ENCODE assay signal across 7 cellular contexts in the genomic region with DNA sequence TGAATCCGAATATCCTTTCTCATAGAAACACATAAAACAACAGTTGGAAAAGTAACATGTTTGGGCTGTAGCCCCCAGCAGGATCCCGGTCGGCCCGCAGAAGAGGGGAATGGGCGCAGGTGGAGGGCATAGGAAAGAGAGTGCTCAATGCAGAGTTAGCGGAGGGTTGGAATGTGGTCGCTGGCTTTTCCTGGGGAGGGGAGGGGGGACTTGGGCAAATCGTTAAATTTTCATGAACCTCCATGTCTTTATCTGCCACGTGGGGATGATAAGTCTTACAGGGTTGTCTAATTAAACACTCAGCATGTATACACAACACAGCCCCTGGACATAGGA. TPM values are rescaled to one million over a fixed set of nuclear protein-coding genes. Genes with fewer than 3 reads are reported as not detected.
DNase-seq lines count a peak whose midpoint lies in the region; ATAC-seq and TF ChIP-seq lines count a peak whose summit lies in the region.

No MANE protein-coding gene starts in this region.

- H3K27me3 Mint-ChIP-seq in activated CD8-positive, alpha-beta T cell treated with anti-CD3 and anti-CD28 coated beads, Interleukin-2, amount 10 ng/mL, durations not matched to agents 7 days and 5 days (ENCODE audit: low read depth): peaks cover 9% of the 10 kb centered on the region

- TF ChIP-seq POLR2A in stomach (IDR thresholded peaks at IDR 0.05): no peak

- peaks cover 29% of the 10 kb centered on the region for H3K4me1 Mint-ChIP-seq in activated CD8-positive, alpha-beta T cell treated with anti-CD3 and anti-CD28 coated beads, Interleukin-2, amount 10 ng/mL, durations not matched to agents 7 days and 5 days (ENCODE audit: low read depth)

- DNase-seq in activated CD8-positive, alpha-beta T cell treated with anti-CD3 and anti-CD28 coated beads, Interleukin-2, amount 10 ng/mL, durations not matched to agents 7 days and 5 days: no peak
- DNase-seq in stomach (no peak), NCI-H2107 (lab: John Stamatoyannopoulos, UW) (no peak), NCI-H345 (lab: John Stamatoyannopoulos, UW) (no peak), cerebellar cortex (ENCODE audit: low spot score) (no peak)

- H3K4me1 ChIP-seq in iPS-15b (ENCODE audit: control insufficient read depth, insufficient read depth, low read length) (no peaks in the 10 kb centered on the region), stomach (peaks cover 4 to 31% (median 14%) of the 10 kb centered on the region in 4 donors)

- H3K36me3 ChIP-seq in iPS-15b (ENCODE audit: control insufficient read depth, insufficient read depth, low read length) (no peaks in the 10 kb centered on the region), stomach (no peaks in the 10 kb centered on the region)

- 6 to 15% (median 7%) methylated on average over 9 of the region's 9 CpGs for WGBS in stomach, 5 donors

- no peak for TF ChIP-seq EP300 in stomach (IDR thresholded peaks at IDR 0.05)

- H3K4me3 Mint-ChIP-seq in activated CD8-positive, alpha-beta T cell treated with anti-CD3 and anti-CD28 coated beads, Interleukin-2, amount 10 ng/mL, durations not matched to agents 7 days and 5 days: peak overlapping the region; percentile 85

- H3K9ac ChIP-seq in iPS-15b (ENCODE audit: low read depth, low read length): no peak overlapping the region

- peak overlapping the region; percentile 87 for H3K27ac Mint-ChIP-seq in activated CD8-positive, alpha-beta T cell treated with anti-CD3 and anti-CD28 coated beads, Interleukin-2, amount 10 ng/mL, durations not matched to agents 7 days and 5 days

- peak; percentile 2 for ATAC-seq in HG02852 (IDR thresholded peaks at IDR 0.05; ENCODE audit: unreplicated experiment)
- ATAC-seq in activated CD8-positive, alpha-beta T cell treated with anti-CD3 and anti-CD28 coated beads, Interleukin-2, amount 10 ng/mL, durations not matched to agents 7 days and 5 days: no peak

- CTCF ChIA-PET in activated CD8-positive, alpha-beta T cell treated with anti-CD3 and anti-CD28 coated beads, Interleukin-2, amount 10 ng/mL, durations not matched to agents 7 days and 5 days (lab: Charles Lee): no interaction called here

- H3K9me3 ChIP-seq in iPS-15b (ENCODE audit: control insufficient read depth, insufficient read depth, low read length): no peaks in the 10 kb centered on the region
- H3K9me3 ChIP-seq in stomach: no peaks in the 10 kb centered on the region

- TF ChIP-seq CTCF in stomach (IDR thresholded peaks at IDR 0.05): no peak

- peak overlapping the region; percentile 13 to 95 (median 91) for H3K27ac ChIP-seq in stomach

- intact Hi-C loops in stomach (cut with DNase I; ENCODE audit: low total_unique reads): no loop called here

- POLR2A ChIA-PET in activated CD8-positive, alpha-beta T cell treated with anti-CD3 and anti-CD28 coated beads, Interleukin-2, amount 10 ng/mL, durations not matched to agents 7 days and 5 days (lab: Charles Lee): interaction anchor here (4.6 kb wide), 1 partner anchor 61 kb away, joined by 29 read pairs; a partner anchor contains a TSS

- peaks cover 32% of the 10 kb centered on the region for H3K27me3 ChIP-seq in iPS-15b (ENCODE audit: control insufficient read depth, insufficient read depth, low read length)
- H3K27me3 ChIP-seq in stomach: peaks cover 0 to 7% (median 0%) of the 10 kb centered on the region in 3 donors

- H3K4me3 ChIP-seq in iPS-15b (ENCODE audit: low read depth, low read length) (peak overlapping the region; percentile 66), stomach (peak overlapping the region; percentile 46 to 63 (median 60))

- H3K9me3 Mint-ChIP-seq in activated CD8-positive, alpha-beta T cell treated with anti-CD3 and anti-CD28 coated beads, Interleukin-2, amount 10 ng/mL, durations not matched to agents 7 days and 5 days (ENCODE audit: insufficient read depth): no peaks in the 10 kb centered on the region

- H3K36me3 Mint-ChIP-seq in activated CD8-positive, alpha-beta T cell treated with anti-CD3 and anti-CD28 coated beads, Interleukin-2, amount 10 ng/mL, durations not matched to agents 7 days and 5 days (ENCODE audit: low read depth): peaks cover 11% of the 10 kb centered on the region

RNA-seq across cellular contexts. Expression of a gene that starts 0.4 kb away (rescaled TPM):
- 10 to 100 TPM; 10.3 to 10.9 TPM for total RNA-seq in activated CD8-positive, alpha-beta T cell treated with anti-CD3 and anti-CD28 coated beads, Interleukin-2, amount 10 ng/mL, durations not matched to agents 7 days and 5 days
- 10 to 100 TPM in 3 of 5 donors, 1 to 10 TPM in 2; 5.3 to 44.3 (median 14.2) TPM for total RNA-seq in stomach
- 1 to 10 TPM; 2.3 to 4.8 (median 3.4) TPM for polyA plus RNA-seq in stomach
